12 cellular contexts compared by ENCODE assay signal in genomic region chr3:151925876-151926275, GRCh38. TPM values are rescaled to one million over a fixed set of nuclear protein-coding genes. Genes with fewer than 3 reads are reported as not detected.
DNase-seq lines count a peak whose midpoint lies in the region; ATAC-seq and TF ChIP-seq lines count a peak whose summit lies in the region.
"Had no signal": no experiment of that assay in that cellular context is flagged by ENCODE, and none has a peak within 500 bp of the region (broad histone marks: within the 10 kb centered on the region; RNA-seq: fewer than 3 reads in every experiment).

No MANE protein-coding gene starts in this region.

- H3K4me3 ChIP-seq in brain microvascular endothelial cell (ENCODE audit: low read depth, low read length) = no peak overlapping the region
- no peak overlapping the region for H3K4me3 ChIP-seq in transverse colon
- no peak overlapping the region for H3K4me3 ChIP-seq in upper lobe of right lung

- in situ Hi-C loops in brain microvascular endothelial cell (cut with HindIII; ENCODE audit: low pct_ligation_motif_present, low sequenced_read_pairs) (no loop called here), transverse colon (cut with MboI; ENCODE audit: low pct_ligation_motif_present in 1 of 4, low pct_unique_long_range_greater_than_20kb in 1 of 4, low sequenced_read_pairs in 3 of 4) (no loop called here)

- peak; percentile 84 for DNase-seq in A172 (ENCODE audit: low spot score)
- DNase-seq in HPDE6-E6E7 (ENCODE audit: extremely low spot score) = peak; percentile 69
- DNase-seq in brain microvascular endothelial cell = peak; percentile 71
- peak; percentile 87 for DNase-seq in iris pigment epithelial cell (ENCODE audit: low read depth)
- no peak for DNase-seq in NCI-H82 (lab: John Stamatoyannopoulos, UW)
- no peak for DNase-seq in transverse colon
- no peak for DNase-seq in upper lobe of right lung
- no peak for DNase-seq in GM20000 (ENCODE audit: low spot score)
- DNase-seq: 8988T; activated effector memory CD4-positive, alpha-beta T cell treated with anti-CD3 and anti-CD28 coated beads, Interleukin-2, amount 50 U/mL, for 16 hours; natural killer cell; stimulated activated naive CD8-positive, alpha-beta T cell treated with anti-CD3 and anti-CD28 coated beads, Interleukin-15, amount 100 ng/mL, for 72 hours had no signal

- H3K27me3 ChIP-seq in brain microvascular endothelial cell (replicated peaks) (no peaks in the 10 kb centered on the region), transverse colon (no peaks in the 10 kb centered on the region), upper lobe of right lung (no peaks in the 10 kb centered on the region)

- intact Hi-C loops in transverse colon (cut with DNase I; ENCODE audit: low total_unique reads) = loop anchor here (10.0 kb wide), 1 partner anchor 461 kb away; the partner anchor contains the start of gene IGSF10
- intact Hi-C loops in upper lobe of right lung (cut with DNase I) = no loop called here

- TF ChIP-seq CTCF in brain microvascular endothelial cell (IDR thresholded peaks at IDR 0.05; ENCODE audit: low read depth, low read length, missing control alignments) (no peak), transverse colon (IDR thresholded peaks at IDR 0.05) (no peak), upper lobe of right lung (IDR thresholded peaks at IDR 0.05) (no peak), GM20000 (IDR thresholded peaks at IDR 0.05; ENCODE audit: extremely low read depth, missing control alignments) (no peak)

- H3K36me3 ChIP-seq in brain microvascular endothelial cell (replicated peaks) (no peaks in the 10 kb centered on the region), transverse colon (no peaks in the 10 kb centered on the region), upper lobe of right lung (no peaks in the 10 kb centered on the region)

- TF ChIP-seq POLR2A in transverse colon (IDR thresholded peaks at IDR 0.05) = no peak

- H3K9me3 ChIP-seq in transverse colon = no peaks in the 10 kb centered on the region
- no peaks in the 10 kb centered on the region for H3K9me3 ChIP-seq in upper lobe of right lung

- 58% methylated on average over 2 of the region's 2 CpGs; no CpG with 5 or more reads in 1 of the 2 donors for WGBS in transverse colon (ENCODE audit: low coverage in 1 of 2), 2 donors

- no peaks in the 10 kb centered on the region for H3K4me1 ChIP-seq in transverse colon
- no peaks in the 10 kb centered on the region for H3K4me1 ChIP-seq in upper lobe of right lung

- H3K27ac ChIP-seq in brain microvascular endothelial cell (peak overlapping the region; percentile 24), transverse colon (no peak overlapping the region), upper lobe of right lung (no peak overlapping the region)

- ATAC-seq in upper lobe of right lung = no peak
- ATAC-seq: natural killer cell had no signal

- no peak for TF ChIP-seq EP300 in transverse colon (IDR thresholded peaks at IDR 0.05; ENCODE audit: low read depth)

RNA-seq across cellular contexts. Expression of gene SUCNR1, which starts 52.4 kb away (rescaled TPM):
- 506 and 549 TPM in 2 replicates for total RNA-seq in A172 (2014; rRNA removed; shearing (Covaris generic))
- total RNA-seq in transverse colon = under 1 TPM in 2 of 4 donors, not detected in 2; 0.14 to 0.48 TPM
- 2.7 TPM for total RNA-seq in upper lobe of right lung

Comparison
In these comparisons a context has a peak if more than half of its experiments do, and no peak if none do; other contexts are left out.
1. DNase-seq: peak in A172 (single experiment), HPDE6-E6E7 (single experiment), brain microvascular endothelial cell (single experiment) and iris pigment epithelial cell (single experiment); none in NCI-H82 (single experiment), transverse colon (single experiment), upper lobe of right lung (single experiment) and GM20000 (single experiment).
2. RNA of gene SUCNR1, which starts 52.4 kb away (total RNA-seq): 506 to 549 TPM in A172; 2.7 TPM in upper lobe of right lung (single experiment) and 0.14 to 0.48 TPM in transverse colon; every median in the first group is over 100 times any median in the second.